ENCODE assay signal across 8 cellular contexts in the genomic region with DNA sequence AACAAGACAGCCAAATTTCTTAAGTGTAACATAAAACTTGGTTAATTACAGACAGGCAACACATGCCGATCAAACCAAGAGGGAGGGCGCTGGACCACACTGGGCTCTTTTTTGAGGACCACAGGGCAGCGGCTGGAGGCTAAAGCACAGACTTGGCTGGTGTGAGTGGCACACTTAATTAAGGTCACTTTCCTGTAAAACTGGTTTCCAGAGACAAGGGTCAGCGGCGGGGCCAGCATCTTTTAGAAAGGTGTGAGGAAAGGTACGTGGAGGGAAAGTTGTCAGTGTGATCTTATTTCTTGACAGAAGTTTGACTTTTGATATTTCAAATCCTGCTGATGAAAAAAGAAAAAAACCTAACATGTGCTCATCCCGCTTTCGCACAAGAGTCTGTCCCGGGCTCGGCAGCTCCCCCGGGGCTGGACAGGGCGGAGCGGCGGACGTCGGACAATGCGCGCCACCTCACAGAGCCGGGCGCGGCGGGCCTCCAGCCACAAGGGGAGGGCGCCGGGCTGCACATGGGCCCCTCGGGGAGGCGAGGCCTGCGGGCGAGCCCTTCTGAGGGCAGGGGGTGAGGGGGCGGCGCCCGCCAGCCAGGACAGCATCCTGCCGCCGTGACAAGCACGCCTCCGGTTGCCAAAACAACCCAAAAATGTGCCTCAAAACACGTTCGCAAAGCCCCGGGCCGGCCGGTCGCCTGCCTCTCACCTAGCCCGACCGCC. TPM values are rescaled to one million over a fixed set of nuclear protein-coding genes. Genes with fewer than 3 reads are reported as not detected.
DNase-seq lines count a peak whose midpoint lies in the region; ATAC-seq, FAIRE-seq and TF ChIP-seq lines count a peak whose summit lies in the region.

No MANE protein-coding gene starts in this region.

- CTCF ChIA-PET in GM12878 (lab: Yijun Ruan, JAX) = no interaction called here

- H3K36me3 ChIP-seq in GM12878 (ENCODE audit: control insufficient read depth in 2 of 2, insufficient read depth in 2 of 2, low read length in 1 of 2) = no peaks in the 10 kb centered on the region
- no peaks in the 10 kb centered on the region for H3K36me3 ChIP-seq in iPS-15b (ENCODE audit: control insufficient read depth, insufficient read depth, low read length)
- no peaks in the 10 kb centered on the region for H3K36me3 ChIP-seq in sigmoid colon

- H3K4me3 ChIP-seq in GM12878 = peak overlapping the region; percentile 96
- H3K4me3 ChIP-seq in iPS-15b (ENCODE audit: low read depth, low read length) = peak overlapping the region; percentile 83
- peak overlapping the region; percentile 55 to 73 (median 66) for H3K4me3 ChIP-seq in sigmoid colon

- H3K4me1 ChIP-seq in GM12878 (ENCODE audit: control insufficient read depth, insufficient read depth, low read length) = peaks cover 11% of the 10 kb centered on the region
- no peaks in the 10 kb centered on the region for H3K4me1 ChIP-seq in iPS-15b (ENCODE audit: control insufficient read depth, insufficient read depth, low read length)
- peaks cover 0 to 23% (median 8%) of the 10 kb centered on the region in 4 donors for H3K4me1 ChIP-seq in sigmoid colon

- SMC1A ChIA-PET in GM12878 (lab: Charles Lee; ENCODE audit: uncharacterized antibody, unreplicated experiment) = no interaction called here

- in situ Hi-C loops in GM12878 (cut with MboI) = no loop called here

- H3K79me2 ChIP-seq in GM12878 (ENCODE audit: control insufficient read depth, insufficient read depth, low read length) = peaks cover 40% of the 10 kb centered on the region

- H3K27ac ChIP-seq in GM12878 (ENCODE audit: control insufficient read depth, insufficient read depth) (peak overlapping the region; percentile 90), sigmoid colon (peak overlapping the region; percentile 81 to 89 (median 86))

- intact Hi-C loops in GM12878 (cut with micrococcal nuclease; ENCODE audit: unreplicated experiment) (loop anchor here (2.0 to 5.0 kb wide), 6 partner anchors 75 to 1031 kb away; a partner anchor contains a TSS), sigmoid colon (cut with DNase I) (loop anchor here (2.0 to 5.0 kb wide), 4 partner anchors 101 to 281 kb away; a partner anchor contains a TSS)

- no peak for TF ChIP-seq CTCF in GM12878 (IDR thresholded peaks at IDR 0.05 in 2 of 3, conservative IDR thresholded peaks at IDR 0.05 in 1 of 3; ENCODE audit: control insufficient read depth in 2 of 3, extremely low read depth in 1 of 3, insufficient read depth in 1 of 3, low read depth in 3 of 3, low read length in 3 of 3)
- TF ChIP-seq CTCF in sigmoid colon (IDR thresholded peaks at IDR 0.05) = no peak

- no peak for TF ChIP-seq EP300 in GM12878 (IDR thresholded peaks at IDR 0.05; ENCODE audit: borderline replicate concordance in 1 of 2, control insufficient read depth in 1 of 2, low read depth in 2 of 2, low read length in 2 of 2)
- TF ChIP-seq EP300 in sigmoid colon (IDR thresholded peaks at IDR 0.05) = no peak

- H3K9ac ChIP-seq in GM12878 (ENCODE audit: control insufficient read depth, insufficient read depth, low read length) (peak overlapping the region; percentile 94), iPS-15b (ENCODE audit: low read depth, low read length) (no peak overlapping the region)

- no peaks in the 10 kb centered on the region for H4K20me1 ChIP-seq in GM12878 (ENCODE audit: control insufficient read depth, insufficient read depth)

- RAD21 ChIA-PET in GM12878 (lab: Charles Lee; ENCODE audit: unreplicated experiment) = interaction anchor here (0.7 to 2.0 kb wide), 3 partner anchors 107 to 184 kb away, joined by 3 to 10 read pairs (median 4); a partner anchor contains a TSS

- TF ChIP-seq RAD21 in GM12878 (IDR thresholded peaks at IDR 0.05; ENCODE audit: insufficient read depth, low read depth, low read length) = no peak

- POLR2A ChIA-PET in GM12878 (lab: Charles Lee) = interaction anchor here (0.7 to 2.1 kb wide), 5 partner anchors 19 to 279 kb away, joined by 3 to 11 read pairs (median 7); a partner anchor contains a TSS

- H3K27me3 ChIP-seq in GM12878 (replicated peaks in 1 of 2; ENCODE audit: control insufficient read depth in 2 of 2, insufficient read depth in 2 of 2, low read length in 1 of 2) (no peaks in the 10 kb centered on the region), iPS-15b (ENCODE audit: control insufficient read depth, insufficient read depth, low read length) (peaks cover 46% of the 10 kb centered on the region), sigmoid colon (no peaks in the 10 kb centered on the region)

- FAIRE-seq in GM12878 (lab: Jason Lieb, UNC) = no peak

- DNase-seq in ELF-1 (ENCODE audit: low read depth, low spot score) (peak; percentile 83), HUDEP-2 (lab: John Stamatoyannopoulos, UW; ENCODE audit: unreplicated experiment in 76 of 76) (peak in 55 of 76 experiments; percentile 17 to 92 (median 67)), GM12878 (ENCODE audit: low read depth, low spot score) (no peak), sigmoid colon (peak; percentile 77), SHP77 treated with DMSO at 0.1 percent for 48 hours (lab: John Stamatoyannopoulos, UW) (no peak)
- no peak for DNase-seq in stimulated activated CD4-positive, alpha-beta T cell treated with anti-CD3 and anti-CD28 coated beads, Interleukin-12 subunit alpha, Interleukin-12 subunit beta, amount 100 ng/mL, for 4 hours

- TF ChIP-seq POLR2A in GM12878 (IDR thresholded peaks at IDR 0.05; ENCODE audit: low read depth, low read length) = no peak
- TF ChIP-seq POLR2A in sigmoid colon (IDR thresholded peaks at IDR 0.05) = no peak

- WGBS in GM12878 (ENCODE audit: insufficient coverage, insufficient replicate concordance, low lambda C conversion rate, missing lambda C conversion rate) = 27% methylated on average over 37 of the region's 43 CpGs
- WGBS in sigmoid colon, 2 donors = 7 to 13% methylated on average over 43 of the region's 43 CpGs

- ATAC-seq in GM21528 (IDR thresholded peaks at IDR 0.05; ENCODE audit: low FRiP score, unreplicated experiment) (peak; percentile 37), GM12878 (peak; percentile 60)

- H3K9me3 ChIP-seq in GM12878 (replicated peaks; ENCODE audit: control insufficient read depth, insufficient read depth, low read length) = no peaks in the 10 kb centered on the region
- peaks cover 3% of the 10 kb centered on the region for H3K9me3 ChIP-seq in iPS-15b (ENCODE audit: control insufficient read depth, insufficient read depth, low read length)
- H3K9me3 ChIP-seq in sigmoid colon = no peaks in the 10 kb centered on the region

- H3K4me2 ChIP-seq in GM12878 (ENCODE audit: control insufficient read depth, insufficient read depth) = peak overlapping the region; percentile 84

- H2AFZ ChIP-seq in GM12878 (ENCODE audit: control insufficient read depth, low read depth, low read length) = peak overlapping the region; percentile 98

- BruUV-seq in GM12878 (replicated peaks; lab: Mats Ljungman, UMichigan) = no TSS peak

TF ChIP-seq in GM12878, 131 proteins besides CTCF, POLR2A, EP300 and RAD21 (continues in another document):
- TF ChIP-seq ZNF207 (IDR thresholded peaks at IDR 0.05; ENCODE audit: borderline replicate concordance) (no peak), EGR1 (IDR thresholded peaks at IDR 0.05; ENCODE audit: borderline replicate concordance in 1 of 2, low read depth in 2 of 2, low read length in 2 of 2) (0 out of 3 replicates have a peak, but pooled peaks of 1 of the 2 experiments have one; percentile 17), CBX5 (IDR thresholded peaks at IDR 0.05; ENCODE audit: low read depth) (no peak; the same call in 1 of the 2 replicates), BHLHE40 (IDR thresholded peaks at IDR 0.05; ENCODE audit: borderline replicate concordance in 1 of 2, low read depth in 2 of 2, low read length in 1 of 2) (peak; percentile 11 to 52; a peak in 1 of 4 replicates), NFIC (IDR thresholded peaks at IDR 0.05; ENCODE audit: low read depth, low read length) (no peak), SUZ12 (IDR thresholded peaks at IDR 0.05; ENCODE audit: unreplicated experiment) (no peak)

RNA-seq across cellular contexts. Expression of a gene that starts 0.7 kb away (rescaled TPM):
- total RNA-seq in GM12878 (2013; cell fraction: nucleolus; rRNA removed) = 30.0 and 33.0 TPM in 2 replicates
- total RNA-seq in GM12878 (2014; rRNA removed) (12.0 and 12.1 TPM in 2 replicates), GM12878 (2014; rRNA removed; fragmentation: Illumina TruSeq; extraction: Trizol) (23.1 and 24.1 TPM in 2 replicates), GM12878 (2021) (20.4 and 21.5 TPM in 2 replicates), sigmoid colon (1 to 10 TPM; 3.5 to 7.7 (median 5.2) TPM)
- polyA plus RNA-seq in GM12878 (2011; ENCODE audit: low read depth) = 3.8 TPM
- polyA plus RNA-seq in GM12878 (2011; rRNA removed) (21.3 and 37.8 TPM in 2 replicates), GM12878 (2014; fragmentation: Illumina TruSeq; extraction: Trizol) (23.8 and 30.2 TPM in 2 replicates), GM12878 (2014; fragmentation: Nextera tagmentation; extraction: Ambion mirVana) (10 to 100 TPM in 1 of 2 experiments, 1 to 10 TPM in 1; 8.6 to 12.8 TPM), GM12878 (2014; rRNA removed) (8.4 and 11.1 TPM in 2 replicates), GM12878 (2016; fragmentation: Nextera tagmentation; extraction: Ambion mirVana) (10 to 100 TPM; 38.1 to 40.5 TPM), sigmoid colon (1 to 10 TPM in 1 of 3 donors, under 1 TPM in 2; under 0.01 to 1.5 (median 0.69) TPM)
- polyA plus RNA-seq in GM12878 (2011; cell fraction: cytosol; rRNA removed) = 8.1 and 8.2 TPM in 2 replicates
- 8.2 and 11.3 TPM in 2 replicates for polyA plus RNA-seq in GM12878 (2011; cell fraction: nucleus; rRNA removed)
- polyA plus RNA-seq in GM12878 (2012) = 8.5 and 10.5 TPM in 2 replicates
- 24.8 and 31.2 TPM in 2 replicates for polyA minus RNA-seq in GM12878 (2011; rRNA and poly(A)+ RNA removed)
- polyA minus RNA-seq in GM12878 (2011; cell fraction: cytosol; rRNA and poly(A)+ RNA removed) = 8.4 and 10.9 TPM in 2 replicates
- 14.7 and 21.5 TPM in 2 replicates for polyA minus RNA-seq in GM12878 (2011; cell fraction: nucleus; rRNA and poly(A)+ RNA removed)

RNA-seq across cellular contexts. Expression of a gene that starts 51.3 kb away (rescaled TPM):
- not detected in 2 replicates for total RNA-seq in GM12878 (2013; cell fraction: nucleolus; rRNA removed)
- total RNA-seq in GM12878 (2014; rRNA removed) (not detected in 2 replicates), GM12878 (2014; rRNA removed; fragmentation: Illumina TruSeq; extraction: Trizol) (not detected in 2 replicates), GM12878 (2021) (not detected in 2 replicates), sigmoid colon (not detected)
- polyA plus RNA-seq in GM12878 (2011; ENCODE audit: low read depth) = not detected
- polyA plus RNA-seq in GM12878 (2011; rRNA removed) (not detected in 2 replicates), GM12878 (2014; fragmentation: Illumina TruSeq; extraction: Trizol) (not detected in 2 replicates), GM12878 (2014; fragmentation: Nextera tagmentation; extraction: Ambion mirVana) (not detected), GM12878 (2014; rRNA removed) (not detected in 2 replicates), GM12878 (2016; fragmentation: Nextera tagmentation; extraction: Ambion mirVana) (not detected), sigmoid colon (not detected)
- polyA plus RNA-seq in GM12878 (2011; cell fraction: cytosol; rRNA removed) = not detected in 2 replicates
- polyA plus RNA-seq in GM12878 (2011; cell fraction: nucleus; rRNA removed) = not detected in 2 replicates
- not detected in 2 replicates for polyA plus RNA-seq in GM12878 (2012)
- not detected in 2 replicates for polyA minus RNA-seq in GM12878 (2011; rRNA and poly(A)+ RNA removed)
- polyA minus RNA-seq in GM12878 (2011; cell fraction: cytosol; rRNA and poly(A)+ RNA removed) = not detected in 2 replicates
- not detected in 2 replicates for polyA minus RNA-seq in GM12878 (2011; cell fraction: nucleus; rRNA and poly(A)+ RNA removed)

Comparison
In these comparisons a context has a peak if more than half of its experiments do, and no peak if none do; other contexts are left out.
1. DNase-seq: peak in ELF-1 (single experiment), HUDEP-2 (55 of 76) and sigmoid colon (single experiment); none in GM12878 (single experiment), SHP77 treated with DMSO at 0.1 percent for 48 hours (single experiment) and stimulated activated CD4-positive, alpha-beta T cell treated with anti-CD3 and anti-CD28 coated beads, Interleukin-12 subunit alpha, Interleukin-12 subunit beta, amount 100 ng/mL, for 4 hours (single experiment).
2. Peak in every context shown above with its lines, with median percentiles within 50 percentile points of each other: H3K4me3 ChIP-seq.